8 cellular contexts compared by ENCODE assay signal in genomic region chr4:15003891-15004700, GRCh38. TPM values are rescaled to one million over a fixed set of nuclear protein-coding genes. Genes with fewer than 3 reads are reported as not detected.
DNase-seq lines count a peak whose midpoint lies in the region; ATAC-seq and TF ChIP-seq lines count a peak whose summit lies in the region.

No MANE protein-coding gene starts in this region.

- H3K27me3 ChIP-seq in A673 (replicated peaks; ENCODE audit: insufficient read depth, low read depth, low read length, poor library complexity) (no peaks in the 10 kb centered on the region), fibroblast of lung (ENCODE audit: control insufficient read depth, insufficient read depth, low read length) (no peaks in the 10 kb centered on the region)

- peaks cover 44% of the 10 kb centered on the region for H3K27me3 Mint-ChIP-seq in nephron (ENCODE audit: low read depth)
- no peaks in the 10 kb centered on the region for H3K27me3 Mint-ChIP-seq in stimulated activated naive CD8-positive, alpha-beta T cell treated with anti-CD3 and anti-CD28 coated beads, Interleukin-15, amount 100 ng/mL, for 72 hours

- peak; percentile 1 for ATAC-seq in GM19351 (IDR thresholded peaks at IDR 0.05; ENCODE audit: unreplicated experiment)
- peak; percentile 0 for ATAC-seq in stimulated activated naive CD8-positive, alpha-beta T cell treated with anti-CD3 and anti-CD28 coated beads, Interleukin-15, amount 100 ng/mL, for 72 hours
- no peak for ATAC-seq in HG02938 (IDR thresholded peaks at IDR 0.05; ENCODE audit: unreplicated experiment)

- CTCF ChIA-PET in A673 (lab: Charles Lee): no interaction called here

- H3K27ac ChIP-seq in A673 (ENCODE audit: low read depth, low read length, poor library complexity, severe bottlenecking): peak overlapping the region; percentile 100
- H3K27ac ChIP-seq in fibroblast of lung (ENCODE audit: insufficient read depth, low read length): peak overlapping the region; percentile 88

- peaks cover 57% of the 10 kb centered on the region for H3K79me2 ChIP-seq in fibroblast of lung (ENCODE audit: control insufficient read depth, insufficient read depth, low read length)

- POLR2A ChIA-PET in A673 (lab: Charles Lee; ENCODE audit: low non-redundant PET): no interaction called here

- DNase-seq in A673 (ENCODE audit: low spot score): peak; percentile 17
- DNase-seq in NB4 (ENCODE audit: low read depth): peak; percentile 71
- peak; percentile 61 to 70 for DNase-seq in activated T-cell treated with anti-CD3 and anti-CD28 coated beads, Interleukin-2, amount 50 U/mL, for 48 hours
- DNase-seq in fibroblast of lung (ENCODE audit: low read depth in 2 of 2): peak in 1 of 2 donors; percentile 23
- peak; percentile 52 to 64 for DNase-seq in stimulated activated naive CD8-positive, alpha-beta T cell treated with anti-CD3 and anti-CD28 coated beads, Interleukin-15, amount 100 ng/mL, for 72 hours

- intact Hi-C loops in A673 (cut with micrococcal nuclease; ENCODE audit: unreplicated experiment): loop anchor here (2.0 to 5.0 kb wide), 3 partner anchors 259 to 1347 kb away; no protein-coding TSS in a partner anchor

- no peak for TF ChIP-seq CTCF in A673 (conservative IDR thresholded peaks at IDR 0.05; ENCODE audit: low read depth, low read length)
- TF ChIP-seq CTCF in NB4 (IDR thresholded peaks at IDR 0.05; ENCODE audit: low read depth, low read length): no peak
- no peak for TF ChIP-seq CTCF in fibroblast of lung (conservative IDR thresholded peaks at IDR 0.05 in 1 of 2, IDR thresholded peaks at IDR 0.05 in 1 of 2; ENCODE audit: low read depth in 1 of 2, low read length in 2 of 2)
- TF ChIP-seq CTCF in nephron (IDR thresholded peaks at IDR 0.05; ENCODE audit: unreplicated experiment in 3 of 3): no peak

- no TSS peak for BruUV-seq in A673 (replicated peaks; lab: Mats Ljungman, UMichigan)

- H3K9me3 ChIP-seq in A673 (ENCODE audit: low read depth, low read length, poor library complexity, severe bottlenecking) (no peaks in the 10 kb centered on the region), fibroblast of lung (ENCODE audit: control insufficient read depth, insufficient read depth, low read depth, low read length) (no peaks in the 10 kb centered on the region)

- H3K36me3 Mint-ChIP-seq in nephron (ENCODE audit: low read depth): no peaks in the 10 kb centered on the region

- H3K4me2 ChIP-seq in fibroblast of lung (ENCODE audit: extremely low read depth, insufficient read depth, low read length): no peak overlapping the region

- H3K36me3 ChIP-seq in A673 (ENCODE audit: insufficient read depth, low read length, poor library complexity, severe bottlenecking) (peaks cover 37% of the 10 kb centered on the region), fibroblast of lung (ENCODE audit: control insufficient read depth, insufficient read depth, low read length) (peaks cover 2% of the 10 kb centered on the region)

- TF ChIP-seq POLR2A in NB4 (IDR thresholded peaks at IDR 0.05; ENCODE audit: extremely low read depth, insufficient read length): no peak

- H3K4me3 ChIP-seq in A673 (ENCODE audit: low read depth, low read length, poor library complexity, severe bottlenecking): peak overlapping the region; percentile 88
- peak overlapping the region; percentile 56 for H3K4me3 ChIP-seq in NB4 (ENCODE audit: low read depth, low read length)
- H3K4me3 ChIP-seq in fibroblast of lung (replicated peaks in 1 of 4; ENCODE audit: control extremely low read depth in 1 of 4, insufficient read depth in 1 of 4, low read depth in 3 of 4, low read length in 4 of 4): peak overlapping the region; percentile 52 to 86 (median 76)

- H4K20me1 ChIP-seq in fibroblast of lung (ENCODE audit: control insufficient read depth, extremely low read depth, insufficient read depth, low read length): no peaks in the 10 kb centered on the region

- no peak overlapping the region for H2AFZ ChIP-seq in fibroblast of lung (ENCODE audit: low read length)

- H3K9ac ChIP-seq in fibroblast of lung (ENCODE audit: insufficient read depth, low read length): peak overlapping the region; percentile 98

- peaks cover 11% of the 10 kb centered on the region for H3K4me1 Mint-ChIP-seq in nephron
- H3K4me1 Mint-ChIP-seq in stimulated activated naive CD8-positive, alpha-beta T cell treated with anti-CD3 and anti-CD28 coated beads, Interleukin-15, amount 100 ng/mL, for 72 hours: peaks cover 15% of the 10 kb centered on the region

- H3K27ac Mint-ChIP-seq in nephron: peak overlapping the region in 2 of 3 experiments; percentile 66 to 94
- H3K27ac Mint-ChIP-seq in stimulated activated naive CD8-positive, alpha-beta T cell treated with anti-CD3 and anti-CD28 coated beads, Interleukin-15, amount 100 ng/mL, for 72 hours: peak overlapping the region; percentile 54 to 85

- H3K4me3 Mint-ChIP-seq in nephron: peak overlapping the region; percentile 59 to 71 (median 70)
- H3K4me3 Mint-ChIP-seq in stimulated activated naive CD8-positive, alpha-beta T cell treated with anti-CD3 and anti-CD28 coated beads, Interleukin-15, amount 100 ng/mL, for 72 hours: peak overlapping the region; percentile 75 to 90

- no peaks in the 10 kb centered on the region for H3K9me3 Mint-ChIP-seq in nephron
- H3K9me3 Mint-ChIP-seq in stimulated activated naive CD8-positive, alpha-beta T cell treated with anti-CD3 and anti-CD28 coated beads, Interleukin-15, amount 100 ng/mL, for 72 hours: no peaks in the 10 kb centered on the region

- peaks cover 33% of the 10 kb centered on the region for H3K4me1 ChIP-seq in A673 (ENCODE audit: insufficient read depth, low read length, poor library complexity, severe bottlenecking)
- peaks cover 3% of the 10 kb centered on the region for H3K4me1 ChIP-seq in fibroblast of lung (ENCODE audit: control insufficient read depth, extremely low read depth, insufficient read depth, low read length)

RNA-seq across cellular contexts. Expression of gene CPEB2, which starts 1.8 kb away (rescaled TPM):
- total RNA-seq in A673 (2021) (75.5 and 80.1 TPM in 2 replicates), fibroblast of lung (7.7 and 19.0 TPM in 2 replicates)
- 16.1 and 18.6 TPM in 2 replicates for polyA plus RNA-seq in fibroblast of lung
- polyA plus RNA-seq in fibroblast of lung (2012): 11.8 and 14.6 TPM in 2 replicates
- polyA minus RNA-seq in fibroblast of lung (ENCODE audit: low replicate concordance): 6.2 and 12.1 TPM in 2 replicates
